Comparison of ENCODE assay signal across 28 cellular contexts in the genomic region with DNA sequence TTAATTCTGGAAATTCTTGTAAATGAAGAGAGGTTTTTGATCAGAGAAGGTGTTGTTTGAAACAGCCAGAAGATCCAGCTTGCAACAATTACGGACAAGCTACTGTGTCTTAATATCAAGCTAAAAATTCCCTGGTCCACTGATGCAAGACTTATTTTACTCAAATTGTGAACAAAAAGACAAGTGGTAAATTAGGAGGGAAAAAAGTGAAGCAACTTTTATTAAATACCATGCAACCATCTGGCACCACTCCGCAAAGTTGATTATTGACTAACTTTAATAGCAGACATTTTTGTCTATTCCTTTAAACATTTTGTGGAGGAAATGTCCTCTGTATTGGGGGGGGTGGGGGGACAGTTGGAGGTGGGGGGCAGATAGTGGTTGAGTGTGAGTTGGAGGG. TPM values are rescaled to one million over a fixed set of nuclear protein-coding genes. Genes with fewer than 3 reads are reported as not detected.
"Had no signal": no experiment of that assay in that cellular context is flagged by ENCODE, and none has a peak within 500 bp of the region (broad histone marks: within the 10 kb centered on the region; RNA-seq: fewer than 3 reads in every experiment).

No MANE protein-coding gene starts in this region.

- H3K9me3 ChIP-seq: adrenal gland, breast epithelium, Peyer's patch had no signal

- H3K36me3 ChIP-seq: adrenal gland, breast epithelium, Peyer's patch, WERI-Rb-1 had no signal

- H3K27ac ChIP-seq: adrenal gland, breast epithelium, Peyer's patch, WERI-Rb-1 had no signal

- H3K27me3 ChIP-seq: adrenal gland, breast epithelium, Peyer's patch had no signal

- ATAC-seq: activated CD4-positive, alpha-beta T cell treated with anti-CD3 and anti-CD28 coated beads for 36 hours; activated T-cell treated with anti-CD3 and anti-CD28 coated beads, Interleukin-2, amount 50 U/mL, for 72 hours had no signal

- DNase-seq: activated CD4-positive, alpha-beta memory T cell treated with anti-CD3 and anti-CD28 coated beads, Interleukin-2, amount 10 ng/mL, durations not matched to agents 7 days and 5 days; activated CD4-positive, alpha-beta T cell treated with anti-CD3 and anti-CD28 coated beads for 36 hours; activated CD4-positive, alpha-beta T cell treated with anti-CD3 and anti-CD28 coated beads, Interleukin-2, amount 50 U/mL, for 1 hour; activated CD8-positive, alpha-beta memory T cell treated with anti-CD3 and anti-CD28 coated beads, Interleukin-2, amount 50 U/mL, for 4 hours; activated gamma-delta T cell treated with Interleukin-2 at 50 U/mL for 16 hours; activated naive CD4-positive, alpha-beta T cell treated with anti-CD3 and anti-CD28 coated beads, Interleukin-2, amount 10 ng/mL, durations not matched to agents 7 days and 5 days; activated naive CD8-positive, alpha-beta T cell treated with anti-CD3 and anti-CD28 coated beads for 36 hours; activated T-cell treated with anti-CD3 and anti-CD28 coated beads, Interleukin-2, amount 50 U/mL, for 72 hours; adrenal gland; anterior cingulate cortex; central memory CD4-positive, alpha-beta T cell; Karpas-422; MM.1S; NCI-H1105 treated with DMSO at 0.1 percent for 48 hours; NCI-H1436 treated with DMSO at 0.1 percent for 48 hours; NCI-H187; NCI-H2081; NCI-H510A treated with DMSO at 0.1 percent for 48 hours; NCI-H69; NK-92 treated with Interleukin-12 subunit alpha and Interleukin-12 subunit beta, amount 100 ng/mL, for 24 hours; OCI-M1; Peyer's patch; SHP77 treated with DMSO at 0.1 percent for 48 hours; T-helper 1 cell; WERI-Rb-1 had no signal

- H3K4me3 ChIP-seq: adrenal gland, breast epithelium, Peyer's patch had no signal

- H3K4me1 ChIP-seq: adrenal gland, breast epithelium had no signal

RNA-seq across cellular contexts. Expression of gene CAV2, which starts 5.1 kb away (rescaled TPM):
- total RNA-seq: activated CD4-positive, alpha-beta memory T cell treated with anti-CD3 and anti-CD28 coated beads, Interleukin-2, amount 10 ng/mL, durations not matched to agents 7 days and 5 days; activated CD4-positive, alpha-beta T cell treated with anti-CD3 and anti-CD28 coated beads for 36 hours; activated naive CD8-positive, alpha-beta T cell treated with anti-CD3 and anti-CD28 coated beads for 36 hours; activated T-cell treated with anti-CD3 and anti-CD28 coated beads, Interleukin-2, amount 50 U/mL, for 72 hours; activated T-helper 2 cell treated with anti-CD3 and anti-CD28 coated beads, Interferon-gamma antibody, Interleukin-2, Interleukin-4, amounts not matched to agents 10 μg/mL and 5 μg/mL and 100 μg/mL, durations not matched to agents 14 hours and 24 hours and 36 hours; T-helper 2 cell treated with Interferon-gamma antibody and Interleukin-4, amounts not matched to agents 100 ng/mL and 5 ng/mL, for 36 hours had no signal

RNA-seq across cellular contexts. Expression of gene CAV1, which starts 30.4 kb away (rescaled TPM):
- total RNA-seq: T-helper 2 cell treated with Interferon-gamma antibody and Interleukin-4, amounts not matched to agents 100 ng/mL and 5 ng/mL, for 36 hours had no signal
